In the genomic region with DNA sequence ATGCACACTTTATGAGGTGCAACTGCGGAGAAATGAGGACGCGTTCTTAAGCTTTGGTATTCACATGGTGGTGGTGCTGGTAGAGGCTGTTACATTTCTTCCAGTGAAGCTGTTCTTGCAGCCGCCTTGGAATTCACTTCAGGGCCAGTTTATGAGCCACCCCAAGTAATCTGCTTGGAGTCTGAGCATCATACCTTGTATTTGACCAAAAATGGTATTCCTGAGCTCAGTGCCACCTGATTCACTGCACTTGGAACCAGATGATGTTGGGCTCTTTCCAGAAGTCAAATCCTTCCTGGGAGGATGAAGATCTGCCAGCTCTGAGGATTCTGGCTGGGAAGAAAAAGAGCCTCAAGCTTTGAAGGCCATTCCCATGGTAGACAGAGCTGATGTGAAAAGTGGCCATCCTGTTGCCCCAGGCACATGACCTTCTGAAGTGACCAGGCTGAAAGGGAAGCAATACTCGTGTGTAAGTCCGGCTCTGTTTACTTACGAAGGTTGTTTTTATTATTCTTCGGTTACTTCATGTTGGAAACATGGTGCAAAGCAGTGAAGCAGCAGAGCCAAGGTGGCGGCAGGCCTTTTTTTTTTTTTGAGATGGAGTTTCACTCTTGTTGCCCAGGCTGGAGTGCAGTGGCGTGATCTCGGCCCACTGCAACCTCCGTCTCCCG, we compare ENCODE assay signal across 1 cellular context.
TF ChIP-seq lines count a peak whose summit lies in the region.

No MANE protein-coding gene starts in this region.

TF ChIP-seq in HCT116, 20 proteins besides CTCF, POLR2A, EP300 and RAD21:
- TF ChIP-seq SRF (IDR thresholded peaks at IDR 0.05; ENCODE audit: low read depth) (no peak), ELF1 (IDR thresholded peaks at IDR 0.05; ENCODE audit: borderline replicate concordance, low read depth) (no peak), POLR2AphosphoS5 (IDR thresholded peaks at IDR 0.05; ENCODE audit: low read depth, low read length) (no peak), SP1 (IDR thresholded peaks at IDR 0.05; ENCODE audit: low read depth) (no peak), JUND (IDR thresholded peaks at IDR 0.05) (no peak), TCF7L2 (IDR thresholded peaks at IDR 0.05; ENCODE audit: borderline replicate concordance, extremely low read depth, insufficient read depth, insufficient read length) (no peak), CBX3 (IDR thresholded peaks at IDR 0.05; ENCODE audit: low read depth) (no peak), ZBTB33 (IDR thresholded peaks at IDR 0.05; ENCODE audit: extremely low read depth, insufficient replicate concordance, low read length) (no peak), SIN3A (IDR thresholded peaks at IDR 0.05; ENCODE audit: low read depth) (no peak), EZH2 (IDR thresholded peaks at IDR 0.05) (no peak), YY1 (IDR thresholded peaks at IDR 0.05; ENCODE audit: extremely low read depth, insufficient replicate concordance, low read depth, low read length) (no peak)
- TF ChIP-seq, protein P1, sequence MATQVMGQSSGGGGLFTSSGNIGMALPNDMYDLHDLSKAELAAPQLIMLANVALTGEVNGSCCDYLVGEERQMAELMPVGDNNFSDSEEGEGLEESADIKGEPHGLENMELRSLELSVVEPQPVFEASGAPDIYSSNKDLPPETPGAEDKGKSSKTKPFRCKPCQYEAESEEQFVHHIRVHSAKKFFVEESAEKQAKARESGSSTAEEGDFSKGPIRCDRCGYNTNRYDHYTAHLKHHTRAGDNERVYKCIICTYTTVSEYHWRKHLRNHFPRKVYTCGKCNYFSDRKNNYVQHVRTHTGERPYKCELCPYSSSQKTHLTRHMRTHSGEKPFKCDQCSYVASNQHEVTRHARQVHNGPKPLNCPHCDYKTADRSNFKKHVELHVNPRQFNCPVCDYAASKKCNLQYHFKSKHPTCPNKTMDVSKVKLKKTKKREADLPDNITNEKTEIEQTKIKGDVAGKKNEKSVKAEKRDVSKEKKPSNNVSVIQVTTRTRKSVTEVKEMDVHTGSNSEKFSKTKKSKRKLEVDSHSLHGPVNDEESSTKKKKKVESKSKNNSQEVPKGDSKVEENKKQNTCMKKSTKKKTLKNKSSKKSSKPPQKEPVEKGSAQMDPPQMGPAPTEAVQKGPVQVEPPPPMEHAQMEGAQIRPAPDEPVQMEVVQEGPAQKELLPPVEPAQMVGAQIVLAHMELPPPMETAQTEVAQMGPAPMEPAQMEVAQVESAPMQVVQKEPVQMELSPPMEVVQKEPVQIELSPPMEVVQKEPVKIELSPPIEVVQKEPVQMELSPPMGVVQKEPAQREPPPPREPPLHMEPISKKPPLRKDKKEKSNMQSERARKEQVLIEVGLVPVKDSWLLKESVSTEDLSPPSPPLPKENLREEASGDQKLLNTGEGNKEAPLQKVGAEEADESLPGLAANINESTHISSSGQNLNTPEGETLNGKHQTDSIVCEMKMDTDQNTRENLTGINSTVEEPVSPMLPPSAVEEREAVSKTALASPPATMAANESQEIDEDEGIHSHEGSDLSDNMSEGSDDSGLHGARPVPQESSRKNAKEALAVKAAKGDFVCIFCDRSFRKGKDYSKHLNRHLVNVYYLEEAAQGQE (IDR thresholded peaks at IDR 0.05; ENCODE audit: low read depth): no peak
